Comparison of ENCODE assay signal across 8 cellular contexts in genomic region chr17:42312285-42313130, GRCh38. TPM values are rescaled to one million over a fixed set of nuclear protein-coding genes. Genes with fewer than 3 reads are reported as not detected.
DNase-seq lines count a peak whose midpoint lies in the region; ATAC-seq and TF ChIP-seq lines count a peak whose summit lies in the region.

No MANE protein-coding gene starts in this region.

- H3K27ac ChIP-seq in heart left ventricle (peak overlapping the region; percentile 55 to 92 (median 76)), urinary bladder (ENCODE audit: low read depth) (peak overlapping the region; percentile 65)

- H3K4me1 ChIP-seq in adipocyte (ENCODE audit: control insufficient read depth, insufficient read depth, low read length) (peaks cover 32% of the 10 kb centered on the region), heart left ventricle (peaks cover 4 to 47% (median 27%) of the 10 kb centered on the region in 12 donors), urinary bladder (ENCODE audit: insufficient read depth) (no peaks in the 10 kb centered on the region)

- 21 to 65% (median 38%) methylated on average over 20 to 54 of the region's 54 CpGs for WGBS in heart left ventricle, 4 donors
- WGBS in urinary bladder = 15% methylated on average over 54 of the region's 54 CpGs

- H3K36me3 ChIP-seq in adipocyte (ENCODE audit: control insufficient read depth, insufficient read depth, low read length, severe bottlenecking) (peaks cover 80% of the 10 kb centered on the region), heart left ventricle (peaks cover 0 to 97% (median 67%) of the 10 kb centered on the region in 9 donors), urinary bladder (ENCODE audit: insufficient read depth) (no peaks in the 10 kb centered on the region)

- TF ChIP-seq CTCF in GM10266 (IDR thresholded peaks at IDR 0.05; ENCODE audit: control insufficient read depth, insufficient read depth, low read depth, missing control alignments) (peak; percentile 78), heart left ventricle (IDR thresholded peaks at IDR 0.05) (peak; percentile 38 to 77 (median 66)), progenitor cell of endocrine pancreas (IDR thresholded peaks at IDR 0.05; ENCODE audit: unreplicated experiment) (peak; percentile 71)

- no peaks in the 10 kb centered on the region for H3K27me3 ChIP-seq in adipocyte (replicated peaks; ENCODE audit: control insufficient read depth, insufficient read depth, low read length)
- H3K27me3 ChIP-seq in heart left ventricle = no peaks in the 10 kb centered on the region

- no peaks in the 10 kb centered on the region for H3K9me3 Mint-ChIP-seq in progenitor cell of endocrine pancreas (ENCODE audit: low read depth)

- intact Hi-C loops in heart left ventricle (cut with DNase I) = loop anchor here in 2 of 10 donors (5.0 to 10.0 kb wide), 2 partner anchors 210 to 288 kb away; partner anchors contain the start of gene NKIRAS2 (in 1 of the 2)

- peak; percentile 75 for DNase-seq in GM10266 (ENCODE audit: extremely low spot score)
- peak; percentile 92 for DNase-seq in Jurkat, Clone E6-1 (ENCODE audit: low read depth, low spot score)
- DNase-seq in T follicular helper cell (ENCODE audit: low read depth) = peak; percentile 57
- peak; percentile 93 for DNase-seq in adipocyte (ENCODE audit: low read depth)
- DNase-seq in heart left ventricle = peak; percentile 87 to 92 (median 91)
- peak; percentile 78 for DNase-seq in progenitor cell of endocrine pancreas (ENCODE audit: low spot score, unreplicated experiment)

- peak overlapping the region; percentile 53 for H3K27ac Mint-ChIP-seq in progenitor cell of endocrine pancreas

- H3K9me3 ChIP-seq in adipocyte (ENCODE audit: control insufficient read depth, low read length) (no peaks in the 10 kb centered on the region), heart left ventricle (no peaks in the 10 kb centered on the region)

- peaks cover 24% of the 10 kb centered on the region for H3K27me3 Mint-ChIP-seq in progenitor cell of endocrine pancreas

- H3K36me3 Mint-ChIP-seq in progenitor cell of endocrine pancreas (ENCODE audit: insufficient read depth) = peaks cover 7% of the 10 kb centered on the region

- H3K4me1 Mint-ChIP-seq in progenitor cell of endocrine pancreas (ENCODE audit: low read depth) = peaks cover 33% of the 10 kb centered on the region

- peak overlapping the region; percentile 81 for H3K9ac ChIP-seq in adipocyte (ENCODE audit: low read length)

- peak overlapping the region; percentile 43 for H3K4me3 ChIP-seq in Jurkat, Clone E6-1 (ENCODE audit: low read length)
- H3K4me3 ChIP-seq in adipocyte (ENCODE audit: low read length) = no peak overlapping the region
- H3K4me3 ChIP-seq in heart left ventricle = peak overlapping the region in 9 of 12 donors; percentile 1 to 44 (median 24)
- no peak overlapping the region for H3K4me3 ChIP-seq in urinary bladder (ENCODE audit: low read depth, low read length)

- H3K4me3 Mint-ChIP-seq in progenitor cell of endocrine pancreas (ENCODE audit: low read depth) = peak overlapping the region; percentile 51

- TF ChIP-seq POLR2A in heart left ventricle (IDR thresholded peaks at IDR 0.05) = no peak

- ATAC-seq in heart left ventricle (peak; percentile 75 to 85 (median 82)), HG02678 (IDR thresholded peaks at IDR 0.05; ENCODE audit: unreplicated experiment) (no peak)

RNA-seq across cellular contexts. Expression of gene STAT5A, which starts 24.2 kb away (rescaled TPM):
- polyA plus RNA-seq in Jurkat, Clone E6-1 (2012; ENCODE audit: insufficient read depth, insufficient read length) = 49.8 TPM
- total RNA-seq in heart left ventricle = 10 to 100 TPM in 8 of 9 donors, 1 to 10 TPM in 1; 7.5 to 44.0 (median 15.7) TPM
- 1 to 10 TPM; 4.9 to 9.0 TPM for polyA plus RNA-seq in heart left ventricle
- 0.74 and 1.4 TPM in 2 replicates for total RNA-seq in progenitor cell of endocrine pancreas
- 14.9 TPM for total RNA-seq in urinary bladder
- 34.0 TPM for polyA plus RNA-seq in urinary bladder

RNA-seq across cellular contexts. Expression of gene STAT5B, which starts 36.3 kb away (rescaled TPM):
- 51.6 TPM for polyA plus RNA-seq in Jurkat, Clone E6-1 (2012; ENCODE audit: insufficient read depth, insufficient read length)
- total RNA-seq in heart left ventricle (10 to 100 TPM; 26.1 to 51.9 (median 32.4) TPM), progenitor cell of endocrine pancreas (43.3 and 46.8 TPM in 2 replicates), urinary bladder (37.6 TPM)
- polyA plus RNA-seq in heart left ventricle (10 to 100 TPM; 13.0 to 20.3 TPM), urinary bladder (66.3 TPM)

Comparison
In these comparisons a context has a peak if more than half of its experiments do, and no peak if none do; other contexts are left out.
1. H3K4me3 ChIP-seq: peak in Jurkat, Clone E6-1 (single experiment) and heart left ventricle (9 of 12); none in adipocyte (single experiment) and urinary bladder (single experiment).
2. Peak in every context shown above with its lines, with median percentiles within 50 percentile points of each other: DNase-seq and CTCF ChIP-seq.